ENCODE assay signal across 1 cellular context in genomic region chr4:6755088-6755753, GRCh38.
A peak's percentile ranks its signal among the peaks of the same experiment; 100 is the strongest.
TF ChIP-seq lines count a peak whose summit lies in the region.

No MANE protein-coding gene starts in this region.

TF ChIP-seq in HepG2, 621 proteins besides CTCF, POLR2A, EP300 and RAD21 (continued from another document and continues in another):
- TF ChIP-seq ZNF646 (CRISPR knock-in tag; IDR thresholded peaks at IDR 0.05) (no peak), ZBTB37 (CRISPR knock-in tag; IDR thresholded peaks at IDR 0.05) (peak; percentile 83), RCOR2 (CRISPR knock-in tag; IDR thresholded peaks at IDR 0.05) (peak; percentile 74), CREM (IDR thresholded peaks at IDR 0.05) (peak; percentile 82), CREM (CRISPR knock-in tag; IDR thresholded peaks at IDR 0.05) (no peak), ZNF788 (CRISPR knock-in tag; IDR thresholded peaks at IDR 0.05; ENCODE audit: borderline replicate concordance) (peak; percentile 90; the same call in 1 of the 2 replicates), TBX2 (CRISPR knock-in tag; IDR thresholded peaks at IDR 0.05; ENCODE audit: borderline replicate concordance) (peak; percentile 91), ATF7-NPFF (CRISPR knock-in tag; IDR thresholded peaks at IDR 0.05; ENCODE audit: low read depth) (no peak), KDM3A (CRISPR knock-in tag; IDR thresholded peaks at IDR 0.05; ENCODE audit: low read depth) (peak; percentile 76), ZNF496 (CRISPR knock-in tag; IDR thresholded peaks at IDR 0.05; ENCODE audit: insufficient replicate concordance) (no peak), HOMEZ (CRISPR knock-in tag; IDR thresholded peaks at IDR 0.05; ENCODE audit: low read depth) (0 out of 2 replicates have a peak, but pooled peaks have one; percentile 25), NCOA5 (CRISPR knock-in tag; IDR thresholded peaks at IDR 0.05) (no peak), TEAD2 (CRISPR knock-in tag; IDR thresholded peaks at IDR 0.05) (no peak), ZNF749 (CRISPR knock-in tag; IDR thresholded peaks at IDR 0.05; ENCODE audit: borderline replicate concordance) (peak; percentile 81; the same call in 1 of the 2 replicates), ZFP62 (CRISPR knock-in tag; IDR thresholded peaks at IDR 0.05) (no peak), ZMAT3 (CRISPR knock-in tag; conservative IDR thresholded peaks at IDR 0.05) (peak; percentile 61; the same call in 1 of the 2 replicates), ZNF879 (CRISPR knock-in tag; IDR thresholded peaks at IDR 0.05) (no peak), ZNF264 (CRISPR knock-in tag; IDR thresholded peaks at IDR 0.05) (peak; percentile 61; the same call in 1 of the 2 replicates), MLXIP (CRISPR knock-in tag; IDR thresholded peaks at IDR 0.05; ENCODE audit: borderline replicate concordance) (peak; percentile 73; the same call in 1 of the 2 replicates), ZNF17 (CRISPR knock-in tag; IDR thresholded peaks at IDR 0.05) (no peak), PHB2 (IDR thresholded peaks at IDR 0.05; ENCODE audit: partially characterized antibody) (no peak), NR2F6 (IDR thresholded peaks at IDR 0.05) (peak; percentile 97), NR2F6 (CRISPR knock-in tag; IDR thresholded peaks at IDR 0.05) (peak; percentile 99), HHEX (CRISPR knock-in tag; IDR thresholded peaks at IDR 0.05) (no peak), SETDB1 (CRISPR knock-in tag; IDR thresholded peaks at IDR 0.05; ENCODE audit: borderline replicate concordance) (no peak), CBX1 (IDR thresholded peaks at IDR 0.05; ENCODE audit: low read depth) (no peak), TARDBP (CRISPR knock-in tag; IDR thresholded peaks at IDR 0.05) (peak; percentile 97), PRDM10 (CRISPR knock-in tag; IDR thresholded peaks at IDR 0.05; ENCODE audit: low read depth) (peak; percentile 47; the same call in 1 of the 2 replicates), ZUFSP (CRISPR knock-in tag; IDR thresholded peaks at IDR 0.05; ENCODE audit: borderline replicate concordance) (no peak), MTF1 (CRISPR knock-in tag; IDR thresholded peaks at IDR 0.05) (0 out of 2 replicates have a peak, but pooled peaks have one; percentile 36), NFRKB (IDR thresholded peaks at IDR 0.05) (no peak), ZNF224 (CRISPR knock-in tag; IDR thresholded peaks at IDR 0.05) (peak; percentile 73; the same call in 1 of the 2 replicates), PRDM4 (CRISPR knock-in tag; IDR thresholded peaks at IDR 0.05; ENCODE audit: borderline replicate concordance) (peak; percentile 51; the same call in 1 of the 2 replicates), ZFX (CRISPR knock-in tag; IDR thresholded peaks at IDR 0.05; ENCODE audit: low read depth) (peak; percentile 89)
